Comparison of ENCODE assay signal across 13 cellular contexts in the genomic region with DNA sequence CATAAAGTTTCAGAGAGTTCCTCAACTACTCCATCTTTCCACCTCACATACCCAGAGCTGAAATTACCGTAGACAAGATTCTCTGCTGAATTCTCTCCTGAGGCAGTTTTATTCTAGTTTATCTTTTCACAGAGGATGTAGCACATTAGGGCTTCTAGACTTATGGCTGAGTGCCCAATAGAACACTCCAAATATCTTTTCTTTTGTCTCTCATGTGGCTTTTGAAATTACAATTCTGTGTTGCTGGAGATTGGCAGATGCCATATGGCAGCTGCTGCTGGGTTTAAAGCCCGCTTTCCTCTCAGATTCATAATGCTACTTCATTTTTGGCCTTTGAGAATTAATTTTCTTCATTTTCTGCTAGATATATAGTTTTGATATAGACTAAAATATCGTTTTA.
"Had no signal": no experiment of that assay in that cellular context is flagged by ENCODE, and none has a peak within 500 bp of the region (broad histone marks: within the 10 kb centered on the region; RNA-seq: fewer than 3 reads in every experiment).

No MANE protein-coding gene starts in this region.

- ATAC-seq: activated naive CD8-positive, alpha-beta T cell treated with anti-CD3 and anti-CD28 coated beads, Interleukin-2, amount 50 U/mL, for 24 hours; foreskin keratinocyte; left lobe of liver; natural killer cell; right cardiac atrium; stimulated activated effector memory CD8-positive, alpha-beta T cell treated with anti-CD3 and anti-CD28 coated beads, Interleukin-12 subunit alpha, Interleukin-12 subunit beta, amount 100 ng/mL, for 72 hours had no signal

- H3K27ac ChIP-seq: ascending aorta, foreskin keratinocyte, thyroid gland, VCaP had no signal

- H3K36me3 ChIP-seq: ascending aorta, thyroid gland had no signal

- H3K4me3 ChIP-seq: ascending aorta, thyroid gland had no signal

- DNase-seq: activated CD4-positive, alpha-beta T cell treated with anti-CD3 and anti-CD28 coated beads for 48 hours; activated naive CD4-positive, alpha-beta T cell; activated naive CD8-positive, alpha-beta T cell treated with anti-CD3 and anti-CD28 coated beads, Interleukin-2, amount 50 U/mL, for 24 hours; foreskin keratinocyte; mammary epithelial cell; natural killer cell; posterior cingulate gyrus; right cardiac atrium; thyroid gland had no signal

- H3K9me3 ChIP-seq: ascending aorta, thyroid gland had no signal

- H3K4me1 ChIP-seq: ascending aorta, foreskin keratinocyte, thyroid gland had no signal

- H3K27me3 ChIP-seq: ascending aorta, foreskin keratinocyte, thyroid gland had no signal
